Comparison of ENCODE assay signal across 14 cellular contexts in genomic region chr12:58504539-58504938, GRCh38.
DNase-seq lines count a peak whose midpoint lies in the region; ATAC-seq lines count a peak whose summit lies in the region.
"Had no signal": no experiment of that assay in that cellular context is flagged by ENCODE, and none has a peak within 500 bp of the region (broad histone marks: within the 10 kb centered on the region; RNA-seq: fewer than 3 reads in every experiment).

No MANE protein-coding gene starts in this region.

- no peaks in the 10 kb centered on the region for H3K9me3 ChIP-seq in endocrine pancreas (ENCODE audit: control insufficient read depth, low read length)

- H3K9ac ChIP-seq in endocrine pancreas (ENCODE audit: control insufficient read depth, insufficient read depth, low read length), result no peak overlapping the region

- H3K27me3 ChIP-seq in endocrine pancreas (ENCODE audit: control insufficient read depth, insufficient read depth, low read length), result no peaks in the 10 kb centered on the region

- peaks cover 23% of the 10 kb centered on the region for H3K4me1 ChIP-seq in endocrine pancreas (ENCODE audit: control insufficient read depth, insufficient read depth, low read length)

- peak; percentile 84 for DNase-seq in ELR (ENCODE audit: low read depth)
- DNase-seq in NCI-H1694 (lab: John Stamatoyannopoulos, UW), result peak; percentile 10
- peak; percentile 44 for DNase-seq in renal cortical epithelial cell (ENCODE audit: low read depth)
- DNase-seq in Right ventricle myocardium inferior (ENCODE audit: missing footprints), result no peak
- no peak for DNase-seq in NCI-H2081 treated with DMSO at 0.1 percent for 48 hours (lab: John Stamatoyannopoulos, UW)
- DNase-seq in activated effector memory CD4-positive, alpha-beta T cell treated with anti-CD3 and anti-CD28 coated beads, Interleukin-2, amount 50 U/mL, for 16 hours, result no peak
- DNase-seq: activated CD4-positive, alpha-beta T cell treated with anti-CD3 and anti-CD28 coated beads, Interleukin-2, amount 10 ng/mL, durations not matched to agents 7 days and 5 days; activated T-cell treated with anti-CD3 and anti-CD28 coated beads, Interleukin-2, amount 50 U/mL, for 72 hours; amniotic stem cell; CD4-positive, alpha-beta T cell; NCI-H446; T-helper 17 cell had no signal

- ATAC-seq in Right ventricle myocardium inferior, result no peak
- ATAC-seq: activated T-cell treated with anti-CD3 and anti-CD28 coated beads, Interleukin-2, amount 50 U/mL, for 72 hours; HCT116; T-helper 17 cell had no signal

- peak overlapping the region; percentile 1 for H3K4me3 ChIP-seq in endocrine pancreas (ENCODE audit: control insufficient read depth, insufficient read depth, low read length)

- H3K36me3 ChIP-seq in endocrine pancreas (ENCODE audit: control insufficient read depth, insufficient read depth, low read length), result no peaks in the 10 kb centered on the region

- intact Hi-C loops in Right ventricle myocardium inferior (cut with DNase I), result no loop called here

Comparison
In these comparisons a context has a peak if more than half of its experiments do, and no peak if none do; other contexts are left out.
1. DNase-seq: peak in ELR (single experiment), NCI-H1694 (single experiment) and renal cortical epithelial cell (single experiment); none in Right ventricle myocardium inferior (single experiment), NCI-H2081 treated with DMSO at 0.1 percent for 48 hours (single experiment) and activated effector memory CD4-positive, alpha-beta T cell treated with anti-CD3 and anti-CD28 coated beads, Interleukin-2, amount 50 U/mL, for 16 hours (single experiment).